Comparison of ENCODE assay signal across 8 cellular contexts in the genomic region with DNA sequence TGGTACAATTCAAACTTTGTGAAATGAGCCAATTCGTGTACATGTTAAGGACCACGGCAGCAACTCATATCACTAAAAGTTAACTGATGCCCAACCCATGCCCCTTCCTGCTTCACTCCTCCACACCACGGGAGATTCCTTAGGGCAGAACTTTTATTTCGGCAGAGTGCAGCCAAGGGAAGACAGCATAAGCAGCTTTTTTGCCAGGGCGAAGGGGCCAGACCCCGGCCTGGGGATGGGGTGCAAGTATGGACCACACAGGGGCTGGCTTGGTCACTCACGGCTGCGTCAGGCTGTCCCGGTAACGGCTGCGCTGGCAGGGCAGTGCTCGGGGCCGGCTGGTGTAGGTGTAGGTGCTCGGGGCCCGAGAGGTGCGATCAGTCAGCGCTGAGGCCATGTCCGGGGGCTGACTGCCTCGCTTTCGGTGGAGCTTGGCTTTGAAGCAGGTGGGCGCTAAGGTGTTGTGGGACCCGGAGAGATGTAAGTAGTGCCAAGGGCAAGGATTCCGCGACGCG. TPM values are rescaled to one million over a fixed set of nuclear protein-coding genes. Genes with fewer than 3 reads are reported as not detected.
DNase-seq lines count a peak whose midpoint lies in the region; ATAC-seq, FAIRE-seq and TF ChIP-seq lines count a peak whose summit lies in the region.

No MANE protein-coding gene starts in this region.

- no peaks in the 10 kb centered on the region for H4K20me1 ChIP-seq in DND-41 (ENCODE audit: insufficient read depth, low read length)
- no peaks in the 10 kb centered on the region for H4K20me1 ChIP-seq in K562 (replicated peaks; ENCODE audit: control insufficient read depth, insufficient read depth, low read length)

- H2AFZ ChIP-seq in DND-41 (ENCODE audit: low read depth, low read length) (peak overlapping the region; percentile 96), K562 (ENCODE audit: low read depth, low read length) (peak overlapping the region; percentile 96)

- POLR2A ChIA-PET in K562 (lab: Yijun Ruan, JAX): interaction anchor here (1.0 to 1.6 kb wide), 3 partner anchors 12 to 187 kb away, joined by 4 to 6 read pairs (median 5); no protein-coding TSS in a partner anchor

- peak; percentile 32 for FAIRE-seq in K562 (lab: Jason Lieb, UNC)

- no peaks in the 10 kb centered on the region for H3K27me3 ChIP-seq in DND-41 (ENCODE audit: insufficient read depth, low read length, poor library complexity)
- no peaks in the 10 kb centered on the region for H3K27me3 ChIP-seq in K562 (ENCODE audit: control insufficient read depth in 2 of 2, insufficient read depth in 2 of 2, low read length in 2 of 2)
- H3K27me3 ChIP-seq in liver (ENCODE audit: control insufficient read depth in 4 of 4, insufficient read depth in 4 of 4, low read length in 3 of 4): no peaks in the 10 kb centered on the region
- H3K27me3 ChIP-seq in thymus (ENCODE audit: control insufficient read depth, insufficient read depth): no peaks in the 10 kb centered on the region

- no peak for TF ChIP-seq EP300 in K562 (IDR thresholded peaks at IDR 0.05; ENCODE audit: low read length)

- peak overlapping the region; percentile 58 to 85; a peak in 3 of 4 replicates for H3K4me3 ChIP-seq in DND-41 (ENCODE audit: low read depth in 1 of 2, low read length in 2 of 2)
- peak overlapping the region; percentile 73 for H3K4me3 ChIP-seq in Jurkat, Clone E6-1 (ENCODE audit: low read length)
- H3K4me3 ChIP-seq in K562: peak overlapping the region; percentile 68
- H3K4me3 ChIP-seq in liver (ENCODE audit: low read depth in 1 of 3, low read length in 3 of 3): peak overlapping the region; percentile 74 to 94 (median 81)
- peak overlapping the region; percentile 80 for H3K4me3 ChIP-seq in thymus (ENCODE audit: low read length)

- H3K4me2 ChIP-seq in DND-41 (ENCODE audit: insufficient read depth, low read length): peak overlapping the region; percentile 90
- H3K4me2 ChIP-seq in K562 (ENCODE audit: insufficient read depth, low read length): peak overlapping the region; percentile 92

- TF ChIP-seq CTCF in DND-41 (IDR thresholded peaks at IDR 0.05; ENCODE audit: borderline replicate concordance, extremely low read depth, low read length, poor library complexity, severe bottlenecking) (no peak), K562 (IDR thresholded peaks at IDR 0.05 in 2 of 3, conservative IDR thresholded peaks at IDR 0.05 in 1 of 3; ENCODE audit: insufficient read depth in 2 of 3, low read depth in 1 of 3, low read length in 3 of 3) (no peak), liver (IDR thresholded peaks at IDR 0.05; ENCODE audit: low read depth, low read length, missing input control) (no peak)

- TF ChIP-seq RAD21 in K562 (CRISPR knock-in tag; conservative IDR thresholded peaks at IDR 0.05 in 1 of 2, IDR thresholded peaks at IDR 0.05 in 1 of 2) (no peak), liver (IDR thresholded peaks at IDR 0.05) (no peak)

- no peak for TF ChIP-seq POLR2A in K562 (conservative IDR thresholded peaks at IDR 0.05)

- DNase-seq in DND-41 (no peak), K562 (ENCODE audit: extremely low read depth in 1 of 4, low spot score in 3 of 4) (no peak), MV-4-11 (lab: John Stamatoyannopoulos, UW) (no peak), UCSD-AML1 (lab: John Stamatoyannopoulos, UW; ENCODE audit: unreplicated experiment) (no peak)
- no peak for DNase-seq in Jurkat, Clone E6-1 (ENCODE audit: low read depth, low spot score)

- intact Hi-C loops in K562 (cut with micrococcal nuclease): no loop called here

- H3K27ac ChIP-seq in DND-41 (ENCODE audit: low read length) (peak overlapping the region; percentile 86), K562 (ENCODE audit: extremely low read depth, low read depth, low read length) (peak overlapping the region; percentile 3; the same call in 2 of the 3 replicates), liver (ENCODE audit: low read depth in 1 of 2, low read length in 2 of 2) (peak overlapping the region; percentile 89 to 93), thymus (ENCODE audit: low read depth) (peak overlapping the region; percentile 25)

- H3K9me3 ChIP-seq in DND-41 (ENCODE audit: insufficient read depth, low read length, severe bottlenecking) (no peaks in the 10 kb centered on the region), K562 (replicated peaks; ENCODE audit: control insufficient read depth, insufficient read depth, low read depth, low read length) (no peaks in the 10 kb centered on the region), liver (ENCODE audit: control insufficient read depth in 4 of 4, low read length in 3 of 4) (no peaks in the 10 kb centered on the region), thymus (ENCODE audit: control insufficient read depth) (no peaks in the 10 kb centered on the region)

- CTCF ChIA-PET in K562 (lab: Yijun Ruan, JAX; ENCODE audit: low intra/inter-chr PET ratio): interaction anchor here (0.9 kb wide), 1 partner anchor 205 kb away, joined by 3 read pairs; no protein-coding TSS in a partner anchor

- H3K36me3 ChIP-seq in DND-41 (ENCODE audit: insufficient read depth, low read length) (no peaks in the 10 kb centered on the region), K562 (ENCODE audit: control insufficient read depth, insufficient read depth, low read length) (no peaks in the 10 kb centered on the region), liver (ENCODE audit: control insufficient read depth in 4 of 4, insufficient read depth in 3 of 4, low read depth in 1 of 4, low read length in 3 of 4) (no peaks in the 10 kb centered on the region), thymus (ENCODE audit: control insufficient read depth, insufficient read depth) (no peaks in the 10 kb centered on the region)

- H3K4me1 ChIP-seq in DND-41 (ENCODE audit: insufficient read depth, low read length): peaks cover 24% of the 10 kb centered on the region
- H3K4me1 ChIP-seq in K562 (replicated peaks in 1 of 2; ENCODE audit: control insufficient read depth in 2 of 2, insufficient read depth in 2 of 2, low read length in 2 of 2): peaks cover 4 to 19% of the 10 kb centered on the region in 2 experiments; a peak in 4 of 5 replicates
- peaks cover 0 to 15% (median 9%) of the 10 kb centered on the region in 4 donors for H3K4me1 ChIP-seq in liver (ENCODE audit: control insufficient read depth in 4 of 4, insufficient read depth in 4 of 4, low read length in 3 of 4)
- peaks cover 2% of the 10 kb centered on the region for H3K4me1 ChIP-seq in thymus (ENCODE audit: control insufficient read depth, insufficient read depth, low read length)

- WGBS in K562 (ENCODE audit: insufficient coverage, low coverage, missing lambda C conversion rate): under 1% methylated on average over 25 of the region's 26 CpGs
- WGBS in liver: under 1% methylated on average over 26 of the region's 26 CpGs
- 2% methylated on average over 26 of the region's 26 CpGs for WGBS in thymus

- in situ Hi-C loops in K562 (cut with MboI): loop anchor here (25.0 kb wide), 1 partner anchor 287 kb away; no protein-coding TSS in a partner anchor

- H3K79me2 ChIP-seq in DND-41 (ENCODE audit: insufficient read depth, low read length): 0 out of 2 replicates have a peak, but pooled peaks cover 4% of the 10 kb centered on the region
- peaks cover 10% of the 10 kb centered on the region; the same call in 2 of the 3 replicates for H3K79me2 ChIP-seq in K562 (ENCODE audit: control insufficient read depth, insufficient read depth, low read length)

- no peaks in the 10 kb centered on the region for H3K9me1 ChIP-seq in K562 (ENCODE audit: control insufficient read depth, insufficient read depth, low read length)

- TSS peak; percentile 50 for BruUV-seq in K562 (replicated peaks; lab: Mats Ljungman, UMichigan)

- peak overlapping the region; percentile 78 for H3K9ac ChIP-seq in DND-41 (ENCODE audit: low read depth, low read length)
- peak overlapping the region; percentile 83 to 88 for H3K9ac ChIP-seq in K562 (ENCODE audit: insufficient read depth in 1 of 2, low read depth in 2 of 2, low read length in 2 of 2)
- peak overlapping the region; percentile 16 to 48 for H3K9ac ChIP-seq in liver (ENCODE audit: low read depth in 1 of 2, low read length in 2 of 2)

- ATAC-seq in DND-41 (ENCODE audit: insufficient read depth, low read depth) (no peak), GM21528 (IDR thresholded peaks at IDR 0.05; ENCODE audit: low FRiP score, unreplicated experiment) (peak; percentile 37), K562 (peak; percentile 29)

RNA-seq across cellular contexts. Expression of gene RSPH3, which starts 0.8 kb away (rescaled TPM):
- 1.9 TPM for polyA plus RNA-seq in Jurkat, Clone E6-1 (2012; ENCODE audit: insufficient read depth, insufficient read length)
- 1.7 TPM in 2 replicates for total RNA-seq in K562 (2011; cell fraction: chromatin; rRNA removed; ENCODE audit: low replicate concordance)
- 0.79 and 0.83 TPM in 2 replicates for total RNA-seq in K562 (2011; cell fraction: nucleolus; rRNA removed)
- total RNA-seq in K562 (2011; cell fraction: nucleoplasm; rRNA removed): 0.88 and 5.3 TPM in 2 replicates
- total RNA-seq in K562 (2014; rRNA removed) (1.6 and 1.7 TPM in 2 replicates), K562 (2014; rRNA removed; fragmentation: Illumina TruSeq; extraction: Trizol) (1.8 and 1.9 TPM in 2 replicates), K562 (2015; rRNA removed; fragmentation: Illumina TruSeq; extraction: Trizol) (2.0 and 2.3 TPM in 2 replicates), K562 (2021) (2.6 and 2.9 TPM in 2 replicates), liver (1 to 10 TPM; 2.8 to 3.8 TPM)
- polyA plus RNA-seq in K562 (2011; rRNA removed) (1.2 and 1.3 TPM in 2 replicates), K562 (2014; fragmentation: Illumina TruSeq; extraction: Trizol) (1.3 and 2.1 TPM in 2 replicates), K562 (2014; fragmentation: Nextera tagmentation; extraction: Ambion mirVana) (under 1 TPM; 0.52 to 0.68 TPM), K562 (2014; rRNA removed) (1.3 and 1.5 TPM in 2 replicates), liver (1 to 10 TPM; 1.7 to 4.6 TPM), thymus (3.6 TPM)
- polyA plus RNA-seq in K562 (2011; cell fraction: cytosol; rRNA removed): 0.60 and 1.4 TPM in 2 replicates
- polyA plus RNA-seq in K562 (2011; cell fraction: nucleus; rRNA removed): 0.80 and 1.8 TPM in 2 replicates
- 2.9 and 4.4 TPM in 2 replicates for polyA plus RNA-seq in K562 (2012)
- polyA minus RNA-seq in K562 (2011; rRNA and poly(A)+ RNA removed): 2.1 and 3.6 TPM in 2 replicates
- polyA minus RNA-seq in K562 (2011; cell fraction: cytosol; rRNA and poly(A)+ RNA removed): 2.0 TPM in 2 replicates
- polyA minus RNA-seq in K562 (2011; cell fraction: nucleus; rRNA and poly(A)+ RNA removed): 0.78 and 1.1 TPM in 2 replicates

RNA-seq across cellular contexts. Expression of gene TAGAP, which starts 45.6 kb away (rescaled TPM):
- polyA plus RNA-seq in Jurkat, Clone E6-1 (2012; ENCODE audit: insufficient read depth, insufficient read length): 3.5 TPM
- not detected in 2 replicates for total RNA-seq in K562 (2011; cell fraction: chromatin; rRNA removed; ENCODE audit: low replicate concordance)
- total RNA-seq in K562 (2011; cell fraction: nucleolus; rRNA removed): not detected in 2 replicates
- not detected in 2 replicates for total RNA-seq in K562 (2011; cell fraction: nucleoplasm; rRNA removed)
- total RNA-seq in K562 (2014; rRNA removed) (not detected in 2 replicates), K562 (2014; rRNA removed; fragmentation: Illumina TruSeq; extraction: Trizol) (not detected in 2 replicates), K562 (2015; rRNA removed; fragmentation: Illumina TruSeq; extraction: Trizol) (not detected in 2 replicates), K562 (2021) (0.07 and 0.27 TPM in 2 replicates), liver (1 to 10 TPM; 1.5 to 2.0 TPM)
- polyA plus RNA-seq in K562 (2011; rRNA removed) (not detected in 2 replicates), K562 (2014; fragmentation: Illumina TruSeq; extraction: Trizol) (not detected in 2 replicates), K562 (2014; fragmentation: Nextera tagmentation; extraction: Ambion mirVana) (not detected), K562 (2014; rRNA removed) (not detected in 2 replicates), liver (under 1 TPM; 0.56 to 0.65 TPM), thymus (13.9 TPM)
- not detected in 2 replicates for polyA plus RNA-seq in K562 (2011; cell fraction: cytosol; rRNA removed)
- not detected in 2 replicates for polyA plus RNA-seq in K562 (2011; cell fraction: nucleus; rRNA removed)
- not detected in 2 replicates for polyA plus RNA-seq in K562 (2012)
- not detected in 2 replicates for polyA minus RNA-seq in K562 (2011; rRNA and poly(A)+ RNA removed)
- not detected in 2 replicates for polyA minus RNA-seq in K562 (2011; cell fraction: cytosol; rRNA and poly(A)+ RNA removed)
- polyA minus RNA-seq in K562 (2011; cell fraction: nucleus; rRNA and poly(A)+ RNA removed): not detected in 2 replicates

Comparison
In these comparisons a context has a peak if more than half of its experiments do, and no peak if none do; other contexts are left out.
1. H3K27ac ChIP-seq: peak in every context shown above with its lines; median percentile 91 in liver; 86 in DND-41; 25 in thymus; 3 in K562.
2. H3K9ac ChIP-seq: peak in every context shown above with its lines; median percentile 86 in K562; 78 in DND-41; 32 in liver.